In genomic region chr5:75656311-75657003, GRCh38 we compare ENCODE assay signal across 8 cellular contexts. TPM values are rescaled to one million over a fixed set of nuclear protein-coding genes. Genes with fewer than 3 reads are reported as not detected.
DNase-seq lines count a peak whose midpoint lies in the region; ATAC-seq and TF ChIP-seq lines count a peak whose summit lies in the region.

No MANE protein-coding gene starts in this region.

- H3K27me3 Mint-ChIP-seq in activated CD8-positive, alpha-beta T cell treated with anti-CD3 and anti-CD28 coated beads, Interleukin-2, amount 10 ng/mL, durations not matched to agents 7 days and 5 days (ENCODE audit: low read depth) = peaks cover 6% of the 10 kb centered on the region

- H3K4me3 Mint-ChIP-seq in activated CD8-positive, alpha-beta T cell treated with anti-CD3 and anti-CD28 coated beads, Interleukin-2, amount 10 ng/mL, durations not matched to agents 7 days and 5 days = no peak overlapping the region

- CTCF ChIA-PET in OCI-LY7 (lab: Charles Lee; ENCODE audit: unreplicated experiment) = no interaction called here
- CTCF ChIA-PET in activated CD8-positive, alpha-beta T cell treated with anti-CD3 and anti-CD28 coated beads, Interleukin-2, amount 10 ng/mL, durations not matched to agents 7 days and 5 days (lab: Charles Lee) = interaction anchor here (1.3 kb wide), 1 partner anchor 22 kb away, joined by 3 read pairs; no protein-coding TSS in a partner anchor

- H3K36me3 Mint-ChIP-seq in activated CD8-positive, alpha-beta T cell treated with anti-CD3 and anti-CD28 coated beads, Interleukin-2, amount 10 ng/mL, durations not matched to agents 7 days and 5 days (ENCODE audit: low read depth) = no peaks in the 10 kb centered on the region

- ATAC-seq in psoas muscle = peak in 2 of 4 donors; percentile 53 to 58
- ATAC-seq in HG03354 (IDR thresholded peaks at IDR 0.05; ENCODE audit: poor library complexity, severe bottlenecking, unreplicated experiment) = no peak
- ATAC-seq in activated CD8-positive, alpha-beta T cell treated with anti-CD3 and anti-CD28 coated beads, Interleukin-2, amount 10 ng/mL, durations not matched to agents 7 days and 5 days = no peak
- ATAC-seq in GM18861 (IDR thresholded peaks at IDR 0.05; ENCODE audit: unreplicated experiment) = no peak

- H3K27ac ChIP-seq in psoas muscle (no peak overlapping the region), OCI-LY7 (ENCODE audit: low read depth, low read length, poor library complexity, severe bottlenecking) (no peak overlapping the region)

- H3K4me2 ChIP-seq in OCI-LY7 (ENCODE audit: low read length) = no peak overlapping the region

- H2AFZ ChIP-seq in OCI-LY7 (ENCODE audit: low read length) = no peak overlapping the region

- peaks cover 11% of the 10 kb centered on the region for H3K4me1 Mint-ChIP-seq in activated CD8-positive, alpha-beta T cell treated with anti-CD3 and anti-CD28 coated beads, Interleukin-2, amount 10 ng/mL, durations not matched to agents 7 days and 5 days (ENCODE audit: low read depth)

- no peaks in the 10 kb centered on the region for H4K20me1 ChIP-seq in OCI-LY7 (ENCODE audit: insufficient read depth, low read length)

- WGBS in psoas muscle, 3 donors = 20 to 33% (median 21%) methylated on average over 9 of the region's 9 CpGs

- no peaks in the 10 kb centered on the region for H3K27me3 ChIP-seq in psoas muscle (ENCODE audit: insufficient read depth in 3 of 3, low read length in 2 of 3)

- H3K4me1 ChIP-seq in psoas muscle = no peaks in the 10 kb centered on the region
- no peaks in the 10 kb centered on the region for H3K4me1 ChIP-seq in OCI-LY7 (ENCODE audit: insufficient read depth, low read length, poor library complexity, severe bottlenecking)

- H3K9me2 ChIP-seq in OCI-LY7 (ENCODE audit: insufficient read depth, low read length) = no peaks in the 10 kb centered on the region

- H3K9me3 ChIP-seq in psoas muscle (no peaks in the 10 kb centered on the region), OCI-LY7 (ENCODE audit: low read length) (no peaks in the 10 kb centered on the region)

- no peak overlapping the region for H3K27ac Mint-ChIP-seq in activated CD8-positive, alpha-beta T cell treated with anti-CD3 and anti-CD28 coated beads, Interleukin-2, amount 10 ng/mL, durations not matched to agents 7 days and 5 days

- no TSS peak for BruUV-seq in OCI-LY7 (replicated peaks; lab: Mats Ljungman, UMichigan)

- no peaks in the 10 kb centered on the region for H3K79me2 ChIP-seq in OCI-LY7 (ENCODE audit: insufficient read depth, low read depth, low read length)

- peak overlapping the region; percentile 53 for H3K4me3 ChIP-seq in psoas muscle
- no peak overlapping the region for H3K4me3 ChIP-seq in OCI-LY7 (ENCODE audit: low read depth, low read length, poor library complexity, severe bottlenecking)

- POLR2A ChIA-PET in OCI-LY7 (lab: Charles Lee) = interaction anchor here (0.6 to 1.0 kb wide), 2 partner anchors 23 to 1258 kb away, joined by 3 to 4 read pairs; no protein-coding TSS in a partner anchor
- POLR2A ChIA-PET in activated CD8-positive, alpha-beta T cell treated with anti-CD3 and anti-CD28 coated beads, Interleukin-2, amount 10 ng/mL, durations not matched to agents 7 days and 5 days (lab: Charles Lee) = no interaction called here

- H3K36me3 ChIP-seq in psoas muscle (ENCODE audit: insufficient read depth in 1 of 2, low read depth in 1 of 2) = no peaks in the 10 kb centered on the region
- H3K36me3 ChIP-seq in OCI-LY7 (ENCODE audit: insufficient read depth, low read length) = no peaks in the 10 kb centered on the region

- intact Hi-C loops in psoas muscle (cut with DNase I) (no loop called here), OCI-LY7 (cut with micrococcal nuclease; ENCODE audit: unreplicated experiment) (no loop called here)

- no peaks in the 10 kb centered on the region for H3K9me3 Mint-ChIP-seq in activated CD8-positive, alpha-beta T cell treated with anti-CD3 and anti-CD28 coated beads, Interleukin-2, amount 10 ng/mL, durations not matched to agents 7 days and 5 days (ENCODE audit: insufficient read depth)

- TF ChIP-seq CTCF in psoas muscle (IDR thresholded peaks at IDR 0.05) (no peak), OCI-LY7 (conservative IDR thresholded peaks at IDR 0.05; ENCODE audit: low read length) (no peak)

- DNase-seq in Daoy (ENCODE audit: low read depth) = peak; percentile 76
- DNase-seq in SK-N-DZ (ENCODE audit: low spot score) = peak; percentile 53
- peak; percentile 68 for DNase-seq in glomerular visceral epithelial cell (ENCODE audit: extremely low spot score)
- peak in 1 of 2 donors; percentile 21 for DNase-seq in psoas muscle
- DNase-seq in OCI-LY7 (ENCODE audit: low spot score) = no peak
- DNase-seq in activated CD8-positive, alpha-beta T cell treated with anti-CD3 and anti-CD28 coated beads, Interleukin-2, amount 10 ng/mL, durations not matched to agents 7 days and 5 days = no peak

RNA-seq across cellular contexts. Expression of gene ANKDD1B, which starts 45.2 kb away (rescaled TPM):
- 0.06 and 0.12 TPM in 2 replicates for total RNA-seq in Daoy (2014; rRNA removed; shearing (Covaris generic))
- polyA plus RNA-seq in SK-N-DZ (2014; cell fraction: cytosol; rRNA removed) = 0.28 TPM in 1 of 2 replicates, not detected in the other
- polyA plus RNA-seq in SK-N-DZ (2014; cell fraction: nucleus; rRNA removed) = 0.10 and 0.67 TPM in 2 replicates
- total RNA-seq in psoas muscle (under 1 TPM in 1 of 4 donors, not detected in 3; 0.26 TPM), OCI-LY7 (2022) (not detected in 2 replicates)
- polyA plus RNA-seq in psoas muscle = under 1 TPM in 2 of 3 donors, not detected in 1; 0.09 to 0.14 TPM
- total RNA-seq in OCI-LY7 (2014; rRNA removed; shearing (Covaris generic)) = not detected in 2 replicates
- under 1 TPM; 0.18 to 0.32 TPM for total RNA-seq in activated CD8-positive, alpha-beta T cell treated with anti-CD3 and anti-CD28 coated beads, Interleukin-2, amount 10 ng/mL, durations not matched to agents 7 days and 5 days

Comparison
In these comparisons a context has a peak if more than half of its experiments do, and no peak if none do; other contexts are left out.
1. DNase-seq: peak in Daoy (single experiment), SK-N-DZ (single experiment) and glomerular visceral epithelial cell (single experiment); none in OCI-LY7 (single experiment) and activated CD8-positive, alpha-beta T cell treated with anti-CD3 and anti-CD28 coated beads, Interleukin-2, amount 10 ng/mL, durations not matched to agents 7 days and 5 days (single experiment).